1 cellular context compared by ENCODE assay signal in the genomic region with DNA sequence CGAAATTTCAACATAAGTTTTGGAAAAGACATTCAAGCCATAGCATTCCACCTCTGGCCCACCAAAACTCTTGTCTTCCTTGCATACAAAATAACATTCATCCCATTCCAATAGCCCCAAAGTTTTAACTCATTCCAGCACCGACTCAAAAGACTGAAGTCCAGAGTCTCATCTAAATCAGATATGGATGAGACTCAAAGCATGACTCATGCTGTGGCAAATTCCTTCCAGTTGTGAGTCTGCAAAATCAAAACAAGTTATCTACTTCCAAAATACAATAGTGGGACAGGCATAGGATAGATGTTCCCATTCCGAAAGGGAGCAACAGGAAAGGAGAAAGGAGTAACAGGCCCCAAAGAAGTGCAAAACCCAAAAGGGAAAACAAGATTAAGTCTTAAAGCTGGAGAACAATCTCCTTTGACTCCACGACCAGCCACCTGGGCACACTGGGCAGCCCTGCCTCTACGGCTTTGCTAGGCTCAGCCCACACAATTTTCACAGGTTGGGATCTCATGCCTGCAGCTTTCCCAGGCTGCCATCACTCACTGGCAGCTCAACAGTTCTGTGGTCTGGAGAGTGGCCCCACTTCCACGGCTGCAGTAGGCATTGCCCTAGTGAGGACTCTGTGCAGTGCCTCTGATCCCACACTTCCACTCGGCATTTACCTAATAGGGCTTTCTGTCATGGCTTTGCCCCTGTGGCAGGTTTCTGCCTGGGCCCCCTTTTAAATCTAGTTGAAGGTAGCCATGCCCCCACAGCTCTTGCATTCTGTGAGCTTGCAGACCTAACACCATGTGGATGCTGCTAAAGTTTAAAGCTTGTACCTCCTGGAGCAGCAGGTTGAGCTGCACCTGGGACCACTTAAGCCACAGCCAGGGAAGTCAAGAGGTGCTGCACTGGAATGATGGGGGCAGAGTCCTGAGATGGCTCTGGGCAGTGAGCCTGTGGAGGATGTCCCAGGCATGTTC.
TF ChIP-seq lines count a peak whose summit lies in the region.

No MANE protein-coding gene starts in this region.

TF ChIP-seq in K562, 482 proteins besides CTCF, POLR2A, EP300 and RAD21 (continued from another document):
- TF ChIP-seq, protein P1, sequence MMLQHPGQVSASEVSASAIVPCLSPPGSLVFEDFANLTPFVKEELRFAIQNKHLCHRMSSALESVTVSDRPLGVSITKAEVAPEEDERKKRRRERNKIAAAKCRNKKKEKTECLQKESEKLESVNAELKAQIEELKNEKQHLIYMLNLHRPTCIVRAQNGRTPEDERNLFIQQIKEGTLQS (IDR thresholded peaks at IDR 0.05): peak; percentile 87
- TF ChIP-seq, protein P1 (CRISPR knock-in tag; conservative IDR thresholded peaks at IDR 0.05): no peak
- TF ChIP-seq CSDE1 (IDR thresholded peaks at IDR 0.05) (no peak), KDM1A (IDR thresholded peaks at IDR 0.05) (peak; percentile 24 to 36; a peak in 1 of 4 replicates), JUN (IDR thresholded peaks at IDR 0.05; ENCODE audit: borderline replicate concordance, low read depth, low read length) (peak; percentile 81), JUN (CRISPR knock-in tag; IDR thresholded peaks at IDR 0.05; ENCODE audit: borderline replicate concordance) (no peak), SAFB (IDR thresholded peaks at IDR 0.05; ENCODE audit: borderline replicate concordance, low read depth, low read length) (no peak), FOSL1 (tag; conservative IDR thresholded peaks at IDR 0.05) (peak; percentile 97), C11orf30 (IDR thresholded peaks at IDR 0.05; ENCODE audit: low read depth) (peak; percentile 63; the same call in 1 of the 2 replicates), CXXC5 (CRISPR knock-in tag; IDR thresholded peaks at IDR 0.05) (no peak), BACH1 (tag; IDR thresholded peaks at IDR 0.05) (peak; percentile 41; the same call in 1 of the 2 replicates), SMARCA4 (IDR thresholded peaks at IDR 0.05) (peak; percentile 78), ATF7 (IDR thresholded peaks at IDR 0.05) (0 out of 2 replicates have a peak, but pooled peaks have one; percentile 32), SMARCE1 (IDR thresholded peaks at IDR 0.05) (peak; percentile 68; the same call in 1 of the 2 replicates), KDM5B (IDR thresholded peaks at IDR 0.05; ENCODE audit: insufficient replicate concordance, low read depth, low read length) (no peak), DPF2 (IDR thresholded peaks at IDR 0.05) (peak; percentile 73), ARID1B (IDR thresholded peaks at IDR 0.05) (peak; percentile 56), DIDO1 (tag; IDR thresholded peaks at IDR 0.05; ENCODE audit: low read depth) (no peak), SOX6 (IDR thresholded peaks at IDR 0.05) (peak; percentile 11; the same call in 1 of the 2 replicates), RCOR1 (IDR thresholded peaks at IDR 0.05; ENCODE audit: borderline replicate concordance in 1 of 2, low read depth in 2 of 2, low read length in 2 of 2) (peak in 1 of 2 experiments; percentile 69; a peak in 1 of 4 replicates), NFE2 (IDR thresholded peaks at IDR 0.05; ENCODE audit: low read depth) (peak; percentile 76), ZNF253 (CRISPR knock-in tag; conservative IDR thresholded peaks at IDR 0.05) (no peak), TEAD1 (CRISPR knock-in tag; IDR thresholded peaks at IDR 0.05) (0 out of 4 replicates have a peak, but pooled peaks of 1 of the 2 experiments have one; percentile 50), TEAD4 (IDR thresholded peaks at IDR 0.05; ENCODE audit: low read length) (peak; percentile 37; the same call in 1 of the 2 replicates), TEAD4 (CRISPR knock-in tag; IDR thresholded peaks at IDR 0.05; ENCODE audit: borderline replicate concordance) (no peak), ZNF263 (CRISPR knock-in tag; IDR thresholded peaks at IDR 0.05; ENCODE audit: borderline replicate concordance) (no peak), JUNB (CRISPR knock-in tag; conservative IDR thresholded peaks at IDR 0.05) (peak; percentile 56), POLR2AphosphoS2 (IDR thresholded peaks at IDR 0.05; ENCODE audit: low read length) (no peak)
- TF ChIP-seq, protein P2, sequence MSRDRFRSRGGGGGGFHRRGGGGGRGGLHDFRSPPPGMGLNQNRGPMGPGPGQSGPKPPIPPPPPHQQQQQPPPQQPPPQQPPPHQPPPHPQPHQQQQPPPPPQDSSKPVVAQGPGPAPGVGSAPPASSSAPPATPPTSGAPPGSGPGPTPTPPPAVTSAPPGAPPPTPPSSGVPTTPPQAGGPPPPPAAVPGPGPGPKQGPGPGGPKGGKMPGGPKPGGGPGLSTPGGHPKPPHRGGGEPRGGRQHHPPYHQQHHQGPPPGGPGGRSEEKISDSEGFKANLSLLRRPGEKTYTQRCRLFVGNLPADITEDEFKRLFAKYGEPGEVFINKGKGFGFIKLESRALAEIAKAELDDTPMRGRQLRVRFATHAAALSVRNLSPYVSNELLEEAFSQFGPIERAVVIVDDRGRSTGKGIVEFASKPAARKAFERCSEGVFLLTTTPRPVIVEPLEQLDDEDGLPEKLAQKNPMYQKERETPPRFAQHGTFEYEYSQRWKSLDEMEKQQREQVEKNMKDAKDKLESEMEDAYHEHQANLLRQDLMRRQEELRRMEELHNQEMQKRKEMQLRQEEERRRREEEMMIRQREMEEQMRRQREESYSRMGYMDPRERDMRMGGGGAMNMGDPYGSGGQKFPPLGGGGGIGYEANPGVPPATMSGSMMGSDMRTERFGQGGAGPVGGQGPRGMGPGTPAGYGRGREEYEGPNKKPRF (IDR thresholded peaks at IDR 0.05; ENCODE audit: low read depth, low read length): no peak
- TF ChIP-seq, protein P3, sequence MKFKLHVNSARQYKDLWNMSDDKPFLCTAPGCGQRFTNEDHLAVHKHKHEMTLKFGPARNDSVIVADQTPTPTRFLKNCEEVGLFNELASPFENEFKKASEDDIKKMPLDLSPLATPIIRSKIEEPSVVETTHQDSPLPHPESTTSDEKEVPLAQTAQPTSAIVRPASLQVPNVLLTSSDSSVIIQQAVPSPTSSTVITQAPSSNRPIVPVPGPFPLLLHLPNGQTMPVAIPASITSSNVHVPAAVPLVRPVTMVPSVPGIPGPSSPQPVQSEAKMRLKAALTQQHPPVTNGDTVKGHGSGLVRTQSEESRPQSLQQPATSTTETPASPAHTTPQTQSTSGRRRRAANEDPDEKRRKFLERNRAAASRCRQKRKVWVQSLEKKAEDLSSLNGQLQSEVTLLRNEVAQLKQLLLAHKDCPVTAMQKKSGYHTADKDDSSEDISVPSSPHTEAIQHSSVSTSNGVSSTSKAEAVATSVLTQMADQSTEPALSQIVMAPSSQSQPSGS (CRISPR knock-in tag; IDR thresholded peaks at IDR 0.05): no peak
- TF ChIP-seq, protein P4, sequence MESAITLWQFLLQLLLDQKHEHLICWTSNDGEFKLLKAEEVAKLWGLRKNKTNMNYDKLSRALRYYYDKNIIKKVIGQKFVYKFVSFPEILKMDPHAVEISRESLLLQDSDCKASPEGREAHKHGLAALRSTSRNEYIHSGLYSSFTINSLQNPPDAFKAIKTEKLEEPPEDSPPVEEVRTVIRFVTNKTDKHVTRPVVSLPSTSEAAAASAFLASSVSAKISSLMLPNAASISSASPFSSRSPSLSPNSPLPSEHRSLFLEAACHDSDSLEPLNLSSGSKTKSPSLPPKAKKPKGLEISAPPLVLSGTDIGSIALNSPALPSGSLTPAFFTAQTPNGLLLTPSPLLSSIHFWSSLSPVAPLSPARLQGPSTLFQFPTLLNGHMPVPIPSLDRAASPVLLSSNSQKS (CRISPR knock-in tag; IDR thresholded peaks at IDR 0.05): no peak
